ENCODE assay signal across 21 cellular contexts in the genomic region with DNA sequence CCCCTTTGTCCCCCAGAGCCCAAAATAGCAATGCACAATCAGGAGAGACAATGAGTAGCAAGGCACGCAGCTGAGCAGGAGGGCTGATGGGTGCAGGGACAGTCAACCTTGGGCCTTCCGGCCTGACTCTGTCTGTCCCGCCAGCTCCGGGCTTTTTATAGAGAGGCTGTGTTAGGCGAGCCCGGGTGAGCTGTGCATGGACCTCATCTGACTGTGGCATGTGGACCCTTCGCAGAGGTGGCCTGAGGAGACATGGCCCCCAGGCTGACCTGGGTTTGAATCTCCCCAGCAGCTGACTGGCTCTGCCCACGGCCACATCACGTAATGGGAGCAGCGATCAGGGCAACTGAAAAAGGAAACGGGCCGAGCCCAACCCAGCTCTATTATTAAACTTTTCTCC.
"Had no signal": no experiment of that assay in that cellular context is flagged by ENCODE, and none has a peak within 500 bp of the region (broad histone marks: within the 10 kb centered on the region; RNA-seq: fewer than 3 reads in every experiment).

No MANE protein-coding gene starts in this region.

- H3K4me1 ChIP-seq: body of pancreas had no signal

- ATAC-seq: activated T-cell treated with anti-CD3 and anti-CD28 coated beads, Interleukin-2, amount 50 U/mL, for 72 hours; effector memory CD8-positive, alpha-beta T cell; gastroesophageal sphincter; left lobe of liver; mucosa of descending colon; naive thymus-derived CD4-positive, alpha-beta T cell; stimulated activated effector memory CD8-positive, alpha-beta T cell treated with anti-CD3 and anti-CD28 coated beads, Interleukin-12 subunit alpha, Interleukin-12 subunit beta, amount 100 ng/mL, for 72 hours had no signal

- H3K4me3 ChIP-seq: body of pancreas, gastroesophageal sphincter, mucosa of descending colon, ovary, prostate gland, upper lobe of left lung had no signal

- H3K36me3 ChIP-seq: gastroesophageal sphincter, ovary, prostate gland, upper lobe of left lung had no signal

- DNase-seq: activated CD4-positive, alpha-beta T cell treated with anti-CD3 and anti-CD28 coated beads for 4 hours; activated CD4-positive, alpha-beta T cell treated with anti-CD3 and anti-CD28 coated beads, Interleukin-2, amount 50 U/mL, for 4 hours; activated effector memory CD4-positive, alpha-beta T cell treated with Interleukin-2 at 50 U/mL for 16 hours; activated naive CD4-positive, alpha-beta T cell treated with Interleukin-2 at 50 U/mL for 16 hours; activated T-cell treated with anti-CD3 and anti-CD28 coated beads for 4 hours; activated T-cell treated with anti-CD3 and anti-CD28 coated beads, Interleukin-2, amount 50 U/mL, for 72 hours; aorta; body of pancreas; cortex of kidney; effector memory CD8-positive, alpha-beta T cell; erythroblast; hypothalamus; mucosa of descending colon; naive thymus-derived CD4-positive, alpha-beta T cell; ovary; stimulated activated CD4-positive, alpha-beta T cell treated with anti-CD3 and anti-CD28 coated beads, Interleukin-4, amount 100 ng/mL, for 24 hours; upper lobe of left lung had no signal

- H3K27me3 ChIP-seq: body of pancreas, gastroesophageal sphincter, ovary, upper lobe of left lung had no signal

- H3K9me3 ChIP-seq: body of pancreas, gastroesophageal sphincter, mucosa of descending colon, ovary, prostate gland, upper lobe of left lung had no signal

- H3K27ac ChIP-seq: body of pancreas, ovary, prostate gland had no signal
